ENCODE assay signal across 28 cellular contexts in genomic region chr12:126869644-126870043, GRCh38.
"Had no signal": no experiment of that assay in that cellular context is flagged by ENCODE, and none has a peak within 500 bp of the region (broad histone marks: within the 10 kb centered on the region; RNA-seq: fewer than 3 reads in every experiment).

No MANE protein-coding gene starts in this region.

- H3K27ac Mint-ChIP-seq: immature natural killer cell; naive thymus-derived CD8-positive, alpha-beta T cell; nephron; stimulated activated naive B cell treated with anti-CD40 and anti-IgM and Interleukin-4, amounts not matched to agents 10 μg/mL and 1 μg/mL and 100 μg/mL, for 72 hours had no signal

- H3K4me3 ChIP-seq: left lung, lower lobe of right lung, pancreas, prostate gland, right lobe of liver, skin epidermis, stomach, testis, thyroid gland, transverse colon, upper lobe of left lung had no signal

- H3K9me3 Mint-ChIP-seq: immature natural killer cell; nephron; neural crest cell; stimulated activated naive B cell treated with anti-CD40 and anti-IgM and Interleukin-4, amounts not matched to agents 10 μg/mL and 1 μg/mL and 100 μg/mL, for 72 hours had no signal

- DNase-seq: hypothalamus; immature natural killer cell; kidney; left colon; left lung; lower lobe of right lung; mammary epithelial cell; mesenchymal stem cell; naive thymus-derived CD8-positive, alpha-beta T cell; nucleus accumbens; pancreas; posterior cingulate gyrus; right lobe of liver; stimulated activated CD4-positive, alpha-beta T cell treated with anti-CD3 and anti-CD28 coated beads, Interleukin-12 subunit alpha, Interleukin-12 subunit beta, amount 100 ng/mL, for 4 hours; stimulated activated CD4-positive, alpha-beta T cell treated with anti-CD3 and anti-CD28 coated beads, Interleukin-15, amount 100 ng/mL, for 24 hours; stimulated activated CD4-positive, alpha-beta T cell treated with anti-CD3 and anti-CD28 coated beads, Interleukin-2, amount 100 ng/mL, for 24 hours; stimulated activated CD4-positive, alpha-beta T cell treated with anti-CD3 and anti-CD28 coated beads, Interleukin-4, amount 100 ng/mL, for 1 hour; stimulated activated naive B cell treated with anti-CD40 and anti-IgM and Interleukin-4, amounts not matched to agents 10 μg/mL and 1 μg/mL and 100 μg/mL, for 72 hours; stimulated activated naive CD8-positive, alpha-beta T cell treated with anti-CD3 and anti-CD28 coated beads, Interleukin-15, Interleukin-2, amounts not matched to agents 100 U/mL and 50 U/mL, for 24 hours; stomach; testis; thyroid gland; transverse colon; upper lobe of left lung had no signal

- H3K4me3 Mint-ChIP-seq: immature natural killer cell; naive thymus-derived CD8-positive, alpha-beta T cell; nephron; neural crest cell; stimulated activated naive B cell treated with anti-CD40 and anti-IgM and Interleukin-4, amounts not matched to agents 10 μg/mL and 1 μg/mL and 100 μg/mL, for 72 hours had no signal

- H3K4me1 Mint-ChIP-seq: immature natural killer cell; naive thymus-derived CD8-positive, alpha-beta T cell; nephron; neural crest cell; stimulated activated naive B cell treated with anti-CD40 and anti-IgM and Interleukin-4, amounts not matched to agents 10 μg/mL and 1 μg/mL and 100 μg/mL, for 72 hours had no signal

- H3K36me3 Mint-ChIP-seq: immature natural killer cell; naive thymus-derived CD8-positive, alpha-beta T cell; stimulated activated naive B cell treated with anti-CD40 and anti-IgM and Interleukin-4, amounts not matched to agents 10 μg/mL and 1 μg/mL and 100 μg/mL, for 72 hours had no signal

- H3K9me3 ChIP-seq: left lung, lower lobe of right lung, pancreas, prostate gland, right lobe of liver, stomach, testis, thyroid gland, transverse colon, upper lobe of left lung had no signal

- H3K36me3 ChIP-seq: left lung, lower lobe of right lung, pancreas, prostate gland, right lobe of liver, stomach, thyroid gland, transverse colon, upper lobe of left lung had no signal

- H3K27me3 ChIP-seq: left lung, pancreas, right lobe of liver, testis, thyroid gland, transverse colon, upper lobe of left lung had no signal

- H3K27ac ChIP-seq: left lung, lower lobe of right lung, pancreas, prostate gland, right lobe of liver, skin epidermis, stomach, testis, thyroid gland, transverse colon, upper lobe of left lung had no signal

- H3K4me1 ChIP-seq: left lung, lower lobe of right lung, pancreas, prostate gland, right lobe of liver, stomach, testis, thyroid gland, transverse colon, upper lobe of left lung had no signal

- ATAC-seq: left colon; left lung; lower lobe of right lung; naive thymus-derived CD8-positive, alpha-beta T cell; pancreas; right lobe of liver; stimulated activated naive B cell treated with anti-CD40 and anti-IgM and Interleukin-4, amounts not matched to agents 10 μg/mL and 1 μg/mL and 100 μg/mL, for 72 hours; stimulated activated naive CD8-positive, alpha-beta T cell treated with anti-CD3 and anti-CD28 coated beads, Interleukin-15, Interleukin-2, amounts not matched to agents 100 U/mL and 50 U/mL, for 24 hours had no signal
